Comparison of ENCODE assay signal across 29 cellular contexts in genomic region chr7:75563171-75563570, GRCh38.
"Had no signal": no experiment of that assay in that cellular context is flagged by ENCODE, and none has a peak within 500 bp of the region (broad histone marks: within the 10 kb centered on the region; RNA-seq: fewer than 3 reads in every experiment).

No MANE protein-coding gene starts in this region.

- FAIRE-seq: islet of Langerhans had no signal

- H3K27ac ChIP-seq: colonic mucosa, esophagus squamous epithelium, heart right ventricle, left lung, ovary, psoas muscle, sigmoid colon, spleen, testis, tibial artery had no signal

- H3K36me3 ChIP-seq: colonic mucosa, ovary had no signal

- ATAC-seq: heart right ventricle; left cardiac atrium; left lung; naive thymus-derived CD4-positive, alpha-beta T cell; psoas muscle; right cardiac atrium; stimulated activated memory B cell treated with anti-CD40 and anti-IgM and Interleukin-4, amounts not matched to agents 10 μg/mL and 1 μg/mL and 100 μg/mL, for 72 hours; stimulated activated naive CD8-positive, alpha-beta T cell treated with anti-CD3 and anti-CD28 coated beads, Interleukin-15, Interleukin-2, amounts not matched to agents 100 U/mL and 50 U/mL, for 24 hours had no signal

- H3K9me3 Mint-ChIP-seq: dendritic cell treated with granulocyte-macrophage colony-stimulating factor and Interleukin-4, amounts not matched to agents 40 ng/mL and 50 ng/mL, for 4 days; nephron; type B pancreatic cell had no signal

- H3K27ac Mint-ChIP-seq: naive thymus-derived CD4-positive, alpha-beta T cell; nephron; stimulated activated memory B cell treated with anti-CD40 and anti-IgM and Interleukin-4, amounts not matched to agents 10 μg/mL and 1 μg/mL and 100 μg/mL, for 72 hours; type B pancreatic cell had no signal

- H3K4me1 ChIP-seq: colonic mucosa, psoas muscle, sigmoid colon, testis had no signal

- H3K4me3 ChIP-seq: colonic mucosa, esophagus squamous epithelium, heart right ventricle, left lung, ovary, psoas muscle, sigmoid colon, spleen, testis, tibial artery had no signal

- H3K27me3 ChIP-seq: colonic mucosa, esophagus squamous epithelium, heart right ventricle, left lung, ovary, sigmoid colon, spleen, testis, tibial artery had no signal

- DNase-seq: colonic mucosa; effector memory CD4-positive, alpha-beta T cell; erythroblast; esophagus squamous epithelium; foreskin melanocyte; glutamatergic neuron; heart right ventricle; hippocampal formation; left cardiac atrium; left lung; mesendoderm; midbrain; naive thymus-derived CD4-positive, alpha-beta T cell; occipital lobe; ovary; right cardiac atrium; sigmoid colon; spleen; stimulated activated CD4-positive, alpha-beta T cell treated with anti-CD3 and anti-CD28 coated beads, Interleukin-4, amount 100 ng/mL, for 4 hours; stimulated activated naive CD8-positive, alpha-beta T cell treated with anti-CD3 and anti-CD28 coated beads, Interleukin-15, Interleukin-2, amounts not matched to agents 100 U/mL and 50 U/mL, for 24 hours; substantia nigra; testis; tibial artery had no signal

- H3K9me3 ChIP-seq: colonic mucosa, esophagus squamous epithelium, heart right ventricle, ovary, psoas muscle, sigmoid colon, testis, tibial artery had no signal

- H3K4me1 Mint-ChIP-seq: stimulated activated memory B cell treated with anti-CD40 and anti-IgM and Interleukin-4, amounts not matched to agents 10 μg/mL and 1 μg/mL and 100 μg/mL, for 72 hours had no signal

- H3K27me3 Mint-ChIP-seq: dendritic cell treated with granulocyte-macrophage colony-stimulating factor and Interleukin-4, amounts not matched to agents 40 ng/mL and 50 ng/mL, for 4 days; naive thymus-derived CD4-positive, alpha-beta T cell; stimulated activated memory B cell treated with anti-CD40 and anti-IgM and Interleukin-4, amounts not matched to agents 10 μg/mL and 1 μg/mL and 100 μg/mL, for 72 hours; type B pancreatic cell had no signal

- H3K4me3 Mint-ChIP-seq: dendritic cell treated with granulocyte-macrophage colony-stimulating factor and Interleukin-4, amounts not matched to agents 40 ng/mL and 50 ng/mL, for 4 days; naive thymus-derived CD4-positive, alpha-beta T cell; nephron; stimulated activated memory B cell treated with anti-CD40 and anti-IgM and Interleukin-4, amounts not matched to agents 10 μg/mL and 1 μg/mL and 100 μg/mL, for 72 hours; type B pancreatic cell had no signal
